ENCODE assay signal across 1 cellular context in genomic region chr16:59047114-59047513, GRCh38.
TF ChIP-seq lines count a peak whose summit lies in the region.

No MANE protein-coding gene starts in this region.

TF ChIP-seq in WTC11, 78 proteins besides CTCF, POLR2A, EP300 and RAD21 (continued from another document):
- no peak for TF ChIP-seq ZNF281 (CRISPR knock-in tag; IDR thresholded peaks at IDR 0.05)
- no peak for TF ChIP-seq KAT7 (CRISPR knock-in tag; IDR thresholded peaks at IDR 0.05; ENCODE audit: borderline replicate concordance)
TF ChIP-seq in WTC11: peak in this region for 0.
